Comparison of ENCODE assay signal across 10 cellular contexts in genomic region chr1:185438936-185439335, GRCh38.
A peak's percentile ranks its signal among the peaks of the same experiment; 100 is the strongest.
DNase-seq lines count a peak whose midpoint lies in the region; ATAC-seq and TF ChIP-seq lines count a peak whose summit lies in the region.
"Had no signal": no experiment of that assay in that cellular context is flagged by ENCODE, and none has a peak within 500 bp of the region (broad histone marks: within the 10 kb centered on the region; RNA-seq: fewer than 3 reads in every experiment).

No MANE protein-coding gene starts in this region.

- H3K36me3 ChIP-seq in SK-N-SH (replicated peaks in 1 of 2; ENCODE audit: control insufficient read depth in 1 of 2, insufficient read depth in 2 of 2, low read length in 1 of 2) (no peaks in the 10 kb centered on the region), spleen (no peaks in the 10 kb centered on the region)
- H3K36me3 ChIP-seq in effector memory CD4-positive, alpha-beta T cell (ENCODE audit: control insufficient read depth, insufficient read depth, low read length): no peaks in the 10 kb centered on the region

- peaks cover 11% of the 10 kb centered on the region in 2 experiments; a peak in 3 of 4 replicates for H3K4me1 ChIP-seq in SK-N-SH (ENCODE audit: control insufficient read depth in 1 of 2, insufficient read depth in 2 of 2, low read depth in 1 of 2, low read length in 1 of 2)
- no peaks in the 10 kb centered on the region for H3K4me1 ChIP-seq in effector memory CD4-positive, alpha-beta T cell (ENCODE audit: control insufficient read depth, insufficient read depth, low read length, poor library complexity, severe bottlenecking)
- H3K4me1 ChIP-seq in spleen: peaks cover 0 to 29% (median 9%) of the 10 kb centered on the region in 6 donors

- H3K27ac ChIP-seq in SK-N-SH (ENCODE audit: low read depth in 2 of 2, low read length in 1 of 2) (peak overlapping the region in 1 of 2 experiments; percentile 76; a peak in 1 of 4 replicates), spleen (peak overlapping the region in 6 of 8 donors; percentile 29 to 73 (median 60))
- peak overlapping the region; percentile 2 for H3K27ac ChIP-seq in effector memory CD4-positive, alpha-beta T cell (ENCODE audit: insufficient read depth, low read length, poor library complexity, severe bottlenecking)

- TF ChIP-seq CTCF in SK-N-SH (IDR thresholded peaks at IDR 0.05) (no peak), spleen (IDR thresholded peaks at IDR 0.05 in 8 of 11, conservative IDR thresholded peaks at IDR 0.05 in 3 of 11) (no peak)

- H3K27me3 ChIP-seq in SK-N-SH (ENCODE audit: insufficient read depth) (no peaks in the 10 kb centered on the region), spleen (replicated peaks in 1 of 7) (no peaks in the 10 kb centered on the region)
- H3K27me3 ChIP-seq in effector memory CD4-positive, alpha-beta T cell (replicated peaks; ENCODE audit: control insufficient read depth, insufficient read depth, low read length, poor library complexity, severe bottlenecking): no peaks in the 10 kb centered on the region

- H3K9me3 ChIP-seq in SK-N-SH (no peaks in the 10 kb centered on the region), spleen (no peaks in the 10 kb centered on the region)
- no peaks in the 10 kb centered on the region for H3K9me3 ChIP-seq in effector memory CD4-positive, alpha-beta T cell (ENCODE audit: control insufficient read depth, low read length)

- TF ChIP-seq POLR2A in spleen (IDR thresholded peaks at IDR 0.05): no peak

- no peaks in the 10 kb centered on the region for H4K20me1 ChIP-seq in SK-N-SH (ENCODE audit: insufficient read depth)

- CTCF ChIA-PET in SK-N-SH (lab: Yijun Ruan, JAX): no interaction called here

- no peak for ATAC-seq in SK-N-SH treated with all-trans-retinoic acid at 6 μM for 48 hours
- ATAC-seq in HG02981 (IDR thresholded peaks at IDR 0.05; ENCODE audit: unreplicated experiment): no peak
- ATAC-seq: Panc1 had no signal

- no peaks in the 10 kb centered on the region for H3K79me2 ChIP-seq in SK-N-SH (ENCODE audit: insufficient read depth)

- TF ChIP-seq RAD21 in SK-N-SH (IDR thresholded peaks at IDR 0.05; ENCODE audit: low read length): no peak

- H3K4me2 ChIP-seq in SK-N-SH: no peak overlapping the region

- no peak for TF ChIP-seq EP300 in SK-N-SH (IDR thresholded peaks at IDR 0.05; ENCODE audit: borderline replicate concordance in 1 of 2, low read depth in 1 of 2, low read length in 1 of 2)

- H3K9me2 ChIP-seq in SK-N-SH: no peaks in the 10 kb centered on the region

- peaks cover 10% of the 10 kb centered on the region for H3F3A ChIP-seq in SK-N-SH (replicated peaks; ENCODE audit: insufficient read depth)

- POLR2A ChIA-PET in SK-N-SH (lab: Yijun Ruan, JAX): no interaction called here

- no peak overlapping the region for H3K9ac ChIP-seq in SK-N-SH

- intact Hi-C loops in spleen (cut with DNase I; ENCODE audit: low total_unique reads): no loop called here

- H2AFZ ChIP-seq in SK-N-SH (ENCODE audit: low read depth): no peak overlapping the region

- H3K4me3 ChIP-seq in SK-N-SH (ENCODE audit: low read depth in 2 of 2, low read length in 1 of 2): no peak overlapping the region
- H3K4me3 ChIP-seq in effector memory CD4-positive, alpha-beta T cell (ENCODE audit: insufficient read depth, low read depth, low read length, poor library complexity, severe bottlenecking): no peak overlapping the region
- H3K4me3 ChIP-seq in spleen: no peak overlapping the region

- DNase-seq in SK-N-SH (no peak), LHCN-M2 (ENCODE audit: low read depth) (peak; percentile 60), spleen (no peak), hepatic stellate cell (ENCODE audit: low spot score) (no peak), iPS-NIHi7 (ENCODE audit: extremely low spot score) (no peak)
- no peak for DNase-seq in effector memory CD4-positive, alpha-beta T cell
- DNase-seq: T-helper 17 cell had no signal

TF ChIP-seq in SK-N-SH treated with all-trans-retinoic acid at 6 μM for 48 hours, 23 proteins besides CTCF, POLR2A, EP300 and RAD21:
- TF ChIP-seq ZNF565 (CRISPR knock-in tag; conservative IDR thresholded peaks at IDR 0.05; ENCODE audit: low read depth): no peak
- no peak for TF ChIP-seq ZNF8 (CRISPR knock-in tag; IDR thresholded peaks at IDR 0.05)
- no peak for TF ChIP-seq ISL1 (CRISPR knock-in tag; IDR thresholded peaks at IDR 0.05)
- peak; percentile 74; the same call in 1 of the 2 replicates for TF ChIP-seq ZC3H10 (CRISPR knock-in tag; IDR thresholded peaks at IDR 0.05)
TF ChIP-seq in SK-N-SH treated with all-trans-retinoic acid at 6 μM for 48 hours: peak in this region for 1.

TF ChIP-seq in SK-N-SH, 30 proteins besides CTCF, POLR2A, EP300 and RAD21:
- TF ChIP-seq FOXJ3 (CRISPR knock-in tag; IDR thresholded peaks at IDR 0.05) (no peak), SMC3 (IDR thresholded peaks at IDR 0.05; ENCODE audit: low read depth, low read length) (no peak), RXRA (IDR thresholded peaks at IDR 0.05; ENCODE audit: borderline replicate concordance, low read depth) (no peak), ZBTB33 (IDR thresholded peaks at IDR 0.05; ENCODE audit: borderline replicate concordance, low read depth) (no peak), MAX (IDR thresholded peaks at IDR 0.05; ENCODE audit: low read depth) (no peak), CHD2 (IDR thresholded peaks at IDR 0.05; ENCODE audit: low read length, partially characterized antibody) (no peak), YY1 (IDR thresholded peaks at IDR 0.05; ENCODE audit: low read depth) (no peak), NFIC (IDR thresholded peaks at IDR 0.05; ENCODE audit: borderline replicate concordance) (no peak), MEF2A (IDR thresholded peaks at IDR 0.05; ENCODE audit: borderline replicate concordance, low read depth) (no peak), FOXM1 (IDR thresholded peaks at IDR 0.05; ENCODE audit: low read depth) (no peak), JUND (IDR thresholded peaks at IDR 0.05) (no peak), POLR2AphosphoS5 (IDR thresholded peaks at IDR 0.05; ENCODE audit: low read depth, low read length) (no peak), TEAD4 (IDR thresholded peaks at IDR 0.05; ENCODE audit: borderline replicate concordance, insufficient read depth) (no peak), IRF3 (IDR thresholded peaks at IDR 0.05; ENCODE audit: low read depth, low read length) (no peak), MXI1 (IDR thresholded peaks at IDR 0.05; ENCODE audit: low read depth, low read length) (no peak), FOSL2 (IDR thresholded peaks at IDR 0.05; ENCODE audit: borderline replicate concordance, low read depth) (no peak), ELF1 (IDR thresholded peaks at IDR 0.05) (no peak), RCOR1 (IDR thresholded peaks at IDR 0.05; ENCODE audit: low read length) (no peak)
